Comparison of ENCODE assay signal across 1 cellular context in genomic region chr5:141880961-141881801, GRCh38.
TF ChIP-seq lines count a peak whose summit lies in the region.

No MANE protein-coding gene starts in this region.

TF ChIP-seq in H1, 55 proteins besides CTCF, POLR2A, EP300 and RAD21:
- TF ChIP-seq RBBP5 (IDR thresholded peaks at IDR 0.05; ENCODE audit: borderline replicate concordance, low read depth, low read length), result no peak
- no peak for TF ChIP-seq CBX8 (IDR thresholded peaks at IDR 0.05; ENCODE audit: borderline replicate concordance, low read depth, low read length)
- TF ChIP-seq RFX5 (IDR thresholded peaks at IDR 0.05; ENCODE audit: borderline replicate concordance, low read depth, low read length), result no peak
- no peak for TF ChIP-seq KDM4A (IDR thresholded peaks at IDR 0.05; ENCODE audit: low read depth, low read length, severe bottlenecking)
- TF ChIP-seq SP1 (IDR thresholded peaks at IDR 0.05; ENCODE audit: low read depth, low read length), result 0 out of 2 replicates have a peak, but pooled peaks have one; percentile 21
